In the genomic region with DNA sequence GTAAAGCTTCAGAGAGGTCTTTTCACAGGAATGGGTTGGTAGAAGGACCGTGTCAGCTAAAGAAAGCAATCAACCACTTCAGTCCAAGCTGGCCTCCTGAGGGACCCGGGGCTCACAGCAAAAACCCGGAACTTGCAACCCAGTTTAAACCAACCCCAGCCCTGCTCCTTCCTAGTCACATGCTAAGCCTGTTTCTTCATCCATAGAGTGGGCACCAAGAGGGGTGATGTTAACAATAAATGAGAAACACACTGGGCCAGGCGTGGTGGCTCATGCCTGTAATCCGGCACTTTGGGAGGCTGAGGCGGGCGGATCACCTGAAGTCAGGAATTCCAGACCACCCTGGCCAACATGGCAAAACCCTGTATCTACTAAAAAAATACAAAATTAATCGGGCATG, we compare ENCODE assay signal across 19 cellular contexts. TPM values are rescaled to one million over a fixed set of nuclear protein-coding genes. Genes with fewer than 3 reads are reported as not detected.
DNase-seq lines count a peak whose midpoint lies in the region; ATAC-seq and TF ChIP-seq lines count a peak whose summit lies in the region.
"Had no signal": no experiment of that assay in that cellular context is flagged by ENCODE, and none has a peak within 500 bp of the region (broad histone marks: within the 10 kb centered on the region; RNA-seq: fewer than 3 reads in every experiment).

No MANE protein-coding gene starts in this region.

- no peaks in the 10 kb centered on the region for H3K36me3 ChIP-seq in right atrium auricular region
- peaks cover 0 to 5% of the 10 kb centered on the region in 2 donors for H3K36me3 ChIP-seq in psoas muscle (ENCODE audit: insufficient read depth in 1 of 2, low read depth in 1 of 2)
- no peaks in the 10 kb centered on the region for H3K36me3 ChIP-seq in uterus

- H3K4me1 ChIP-seq in right atrium auricular region (peaks cover 0 to 20% of the 10 kb centered on the region in 2 donors), psoas muscle (peaks cover 20% of the 10 kb centered on the region), uterus (peaks cover 6 to 10% of the 10 kb centered on the region in 2 donors)

- DNase-seq in right atrium auricular region (ENCODE audit: low spot score) (no peak), left cardiac atrium (no peak), psoas muscle (no peak), uterus (no peak), DMS153 treated with DMSO at 0.1 percent for 48 hours (lab: John Stamatoyannopoulos, UW; ENCODE audit: unreplicated experiment) (no peak)
- DNase-seq: activated CD4-positive, alpha-beta T cell treated with anti-CD3 and anti-CD28 coated beads, Interleukin-2, amount 50 U/mL, for 4 hours; activated naive CD4-positive, alpha-beta T cell treated with anti-CD3 and anti-CD28 coated beads, Interleukin-2, amount 10 ng/mL, durations not matched to agents 7 days and 5 days; CD4-positive, alpha-beta T cell; naive thymus-derived CD8-positive, alpha-beta T cell; NCI-H446 treated with DMSO at 0.1 percent for 48 hours; stimulated activated CD4-positive, alpha-beta T cell treated with anti-CD3 and anti-CD28 coated beads, Interleukin-12 subunit alpha, Interleukin-12 subunit beta, amount 100 ng/mL, for 4 hours; T-helper 1 cell; WERI-Rb-1 had no signal

- intact Hi-C loops in left cardiac atrium (cut with DNase I) (no loop called here), psoas muscle (cut with DNase I) (no loop called here), uterus (cut with DNase I; ENCODE audit: low total_unique reads) (no loop called here)
- intact Hi-C loops in dendritic cell treated with granulocyte-macrophage colony-stimulating factor and Interleukin-4, amounts not matched to agents 40 ng/mL and 50 ng/mL, for 4 days (cut with micrococcal nuclease): no loop called here

- no peak for TF ChIP-seq POLR2A in uterus (IDR thresholded peaks at IDR 0.05)

- H3K4me3 ChIP-seq in right atrium auricular region (no peak overlapping the region), psoas muscle (no peak overlapping the region), uterus (no peak overlapping the region)
- H3K4me3 ChIP-seq: coronary artery, GM23338 had no signal

- H3K27ac Mint-ChIP-seq in dendritic cell treated with granulocyte-macrophage colony-stimulating factor and Interleukin-4, amounts not matched to agents 40 ng/mL and 50 ng/mL, for 4 days: peak overlapping the region; percentile 25
- H3K27ac Mint-ChIP-seq: activated naive CD4-positive, alpha-beta T cell treated with anti-CD3 and anti-CD28 coated beads, Interleukin-2, amount 10 ng/mL, durations not matched to agents 7 days and 5 days; CD4-positive, alpha-beta T cell; GM23338 had no signal

- H3K27ac ChIP-seq in right atrium auricular region: peak overlapping the region; percentile 79 to 81
- peak overlapping the region; percentile 87 for H3K27ac ChIP-seq in psoas muscle
- H3K27ac ChIP-seq in uterus: peak overlapping the region; percentile 84
- H3K27ac ChIP-seq: WERI-Rb-1 had no signal

- 89 to 96% (median 93%) methylated on average over 8 of the region's 8 CpGs for WGBS in psoas muscle, 3 donors

- ATAC-seq in left cardiac atrium (no peak), psoas muscle (peak in 1 of 4 donors; percentile 6), HG02610 (IDR thresholded peaks at IDR 0.05; ENCODE audit: unreplicated experiment) (no peak), HG03520 (IDR thresholded peaks at IDR 0.05; ENCODE audit: unreplicated experiment) (no peak)
- ATAC-seq: naive thymus-derived CD8-positive, alpha-beta T cell had no signal

- no peaks in the 10 kb centered on the region for H3K27me3 ChIP-seq in right atrium auricular region
- H3K27me3 ChIP-seq in psoas muscle (ENCODE audit: insufficient read depth in 3 of 3, low read length in 2 of 3): no peaks in the 10 kb centered on the region
- no peaks in the 10 kb centered on the region for H3K27me3 ChIP-seq in uterus

- no peak overlapping the region for H3K4me3 Mint-ChIP-seq in dendritic cell treated with granulocyte-macrophage colony-stimulating factor and Interleukin-4, amounts not matched to agents 40 ng/mL and 50 ng/mL, for 4 days
- H3K4me3 Mint-ChIP-seq: activated naive CD4-positive, alpha-beta T cell treated with anti-CD3 and anti-CD28 coated beads, Interleukin-2, amount 10 ng/mL, durations not matched to agents 7 days and 5 days; CD4-positive, alpha-beta T cell; GM23338; naive thymus-derived CD8-positive, alpha-beta T cell had no signal

- H3K27me3 Mint-ChIP-seq in dendritic cell treated with granulocyte-macrophage colony-stimulating factor and Interleukin-4, amounts not matched to agents 40 ng/mL and 50 ng/mL, for 4 days: peaks cover 73% of the 10 kb centered on the region
- H3K27me3 Mint-ChIP-seq: activated naive CD4-positive, alpha-beta T cell treated with anti-CD3 and anti-CD28 coated beads, Interleukin-2, amount 10 ng/mL, durations not matched to agents 7 days and 5 days; CD4-positive, alpha-beta T cell; naive thymus-derived CD8-positive, alpha-beta T cell had no signal

- H3K4me1 Mint-ChIP-seq in dendritic cell treated with granulocyte-macrophage colony-stimulating factor and Interleukin-4, amounts not matched to agents 40 ng/mL and 50 ng/mL, for 4 days (ENCODE audit: low read depth): peaks cover 42% of the 10 kb centered on the region

- H3K9me3 Mint-ChIP-seq in dendritic cell treated with granulocyte-macrophage colony-stimulating factor and Interleukin-4, amounts not matched to agents 40 ng/mL and 50 ng/mL, for 4 days: no peaks in the 10 kb centered on the region
- H3K9me3 Mint-ChIP-seq: activated naive CD4-positive, alpha-beta T cell treated with anti-CD3 and anti-CD28 coated beads, Interleukin-2, amount 10 ng/mL, durations not matched to agents 7 days and 5 days; CD4-positive, alpha-beta T cell; GM23338; naive thymus-derived CD8-positive, alpha-beta T cell had no signal

- no peaks in the 10 kb centered on the region for H3K36me3 Mint-ChIP-seq in dendritic cell treated with granulocyte-macrophage colony-stimulating factor and Interleukin-4, amounts not matched to agents 40 ng/mL and 50 ng/mL, for 4 days (ENCODE audit: low read depth)
- H3K36me3 Mint-ChIP-seq: activated naive CD4-positive, alpha-beta T cell treated with anti-CD3 and anti-CD28 coated beads, Interleukin-2, amount 10 ng/mL, durations not matched to agents 7 days and 5 days; naive thymus-derived CD8-positive, alpha-beta T cell had no signal

- H3K9me3 ChIP-seq in right atrium auricular region (no peaks in the 10 kb centered on the region), psoas muscle (no peaks in the 10 kb centered on the region), uterus (no peaks in the 10 kb centered on the region)

- no peak for TF ChIP-seq CTCF in right atrium auricular region (IDR thresholded peaks at IDR 0.05)
- no peak for TF ChIP-seq CTCF in psoas muscle (IDR thresholded peaks at IDR 0.05)
- no peak for TF ChIP-seq CTCF in uterus (IDR thresholded peaks at IDR 0.05)

RNA-seq across cellular contexts. Expression of gene NPFFR1, which starts 12.1 kb away (rescaled TPM):
- total RNA-seq in right atrium auricular region (under 1 TPM in 1 of 2 donors, not detected in 1; 0.47 TPM), left cardiac atrium (under 1 TPM; 0.05 to 0.12 TPM), psoas muscle (not detected), uterus (1 to 10 TPM in 1 of 4 donors, under 1 TPM in 1, not detected in 2; 0.43 to 2.1 TPM)
- under 1 TPM in 2 of 3 donors, not detected in 1; under 0.01 to 0.01 TPM for polyA plus RNA-seq in psoas muscle
- total RNA-seq: naive thymus-derived CD8-positive, alpha-beta T cell; posterior vena cava had no signal
- polyA plus RNA-seq: naive thymus-derived CD8-positive, alpha-beta T cell had no signal
